ENCODE assay signal across 12 cellular contexts in the genomic region with DNA sequence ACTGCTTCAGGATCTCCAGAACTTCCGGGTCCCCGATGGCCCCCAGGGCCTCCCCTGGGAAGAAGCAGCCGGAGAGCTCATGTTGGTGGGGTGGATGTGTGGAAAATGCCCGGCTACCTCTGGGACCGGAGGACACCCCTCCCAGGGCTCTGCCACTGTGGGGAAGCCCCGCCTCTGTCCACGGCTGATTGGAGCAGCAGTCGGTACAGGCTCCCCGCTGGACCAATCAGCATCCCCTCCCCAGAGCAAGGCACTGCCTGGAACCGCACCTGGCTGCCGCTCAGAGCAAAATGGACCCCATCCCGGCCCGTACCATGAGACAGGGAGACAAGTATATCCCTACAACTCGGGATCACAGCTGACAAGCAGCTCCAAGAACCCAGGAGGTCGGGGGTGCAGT. TPM values are rescaled to one million over a fixed set of nuclear protein-coding genes. Genes with fewer than 3 reads are reported as not detected.
DNase-seq lines count a peak whose midpoint lies in the region; ATAC-seq and TF ChIP-seq lines count a peak whose summit lies in the region.
"Had no signal": no experiment of that assay in that cellular context is flagged by ENCODE, and none has a peak within 500 bp of the region (broad histone marks: within the 10 kb centered on the region; RNA-seq: fewer than 3 reads in every experiment).

No MANE protein-coding gene starts in this region.

- ATAC-seq in DND-41 (ENCODE audit: insufficient read depth, low read depth): peak; percentile 90

- H3K9ac ChIP-seq in DND-41 (ENCODE audit: low read depth, low read length): peak overlapping the region; percentile 72
- H3K9ac ChIP-seq: GM23248 had no signal

- H3K4me1 ChIP-seq in DND-41 (ENCODE audit: insufficient read depth, low read length): peaks cover 63% of the 10 kb centered on the region

- H4K20me1 ChIP-seq in DND-41 (ENCODE audit: insufficient read depth, low read length): peaks cover 7% of the 10 kb centered on the region; the same call in 1 of the 2 replicates

- peak overlapping the region; percentile 71 for H2AFZ ChIP-seq in DND-41 (ENCODE audit: low read depth, low read length)
- H2AFZ ChIP-seq: GM23248 had no signal

- peak overlapping the region; percentile 18 to 64; a peak in 3 of 4 replicates for H3K4me3 ChIP-seq in DND-41 (ENCODE audit: low read depth in 1 of 2, low read length in 2 of 2)
- H3K4me3 ChIP-seq: GM23248 had no signal

- no peak for TF ChIP-seq CTCF in DND-41 (IDR thresholded peaks at IDR 0.05; ENCODE audit: borderline replicate concordance, extremely low read depth, low read length, poor library complexity, severe bottlenecking)

- peak; percentile 94 for DNase-seq in DND-41
- DNase-seq in NCI-H226: peak; percentile 22
- peak in 56 of 58 donors; percentile 15 to 98 (median 82) for DNase-seq in anterior cingulate cortex (lab: John Stamatoyannopoulos, UW)
- DNase-seq in occipital lobe (lab: John Stamatoyannopoulos, UW): peak; percentile 86
- no peak for DNase-seq in mucosa of gallbladder (ENCODE audit: low spot score)
- DNase-seq in activated gamma-delta T cell treated with Interleukin-2 at 50 U/mL for 16 hours: no peak
- DNase-seq in NAMALWA (ENCODE audit: low spot score): no peak
- DNase-seq in NCI-H146 treated with DMSO at 0.1 percent for 48 hours (lab: John Stamatoyannopoulos, UW; ENCODE audit: unreplicated experiment): no peak
- DNase-seq: GM23248, KG1, SIG-M5 had no signal

- peak overlapping the region; percentile 97 for H3K27ac ChIP-seq in DND-41 (ENCODE audit: low read length)
- H3K27ac ChIP-seq: GM23248 had no signal

- H3K4me2 ChIP-seq in DND-41 (ENCODE audit: insufficient read depth, low read length): peak overlapping the region; percentile 86

- H3K27me3 ChIP-seq in DND-41 (ENCODE audit: insufficient read depth, low read length, poor library complexity): no peaks in the 10 kb centered on the region

- peaks cover 67% of the 10 kb centered on the region for H3K36me3 ChIP-seq in DND-41 (ENCODE audit: insufficient read depth, low read length)

- H3K79me2 ChIP-seq in DND-41 (ENCODE audit: insufficient read depth, low read length): peaks cover 46% of the 10 kb centered on the region

- no peaks in the 10 kb centered on the region for H3K9me3 ChIP-seq in DND-41 (ENCODE audit: insufficient read depth, low read length, severe bottlenecking)

RNA-seq across cellular contexts. Expression of gene DOHH, which starts 6.4 kb away (rescaled TPM):
- total RNA-seq in occipital lobe (10.6 TPM), mucosa of gallbladder (11.6 TPM)

RNA-seq across cellular contexts. Expression of gene SMIM44, which starts 10.8 kb away (rescaled TPM):
- total RNA-seq in occipital lobe (not detected), mucosa of gallbladder (3.7 TPM)
- total RNA-seq: astrocyte, GM23248 had no signal

RNA-seq across cellular contexts. Expression of gene FZR1, which starts 12.1 kb away (rescaled TPM):
- 42.0 TPM for total RNA-seq in occipital lobe
- 84.7 TPM for total RNA-seq in mucosa of gallbladder

RNA-seq across cellular contexts. Expression of gene SMIM24, which starts 13.7 kb away (rescaled TPM):
- total RNA-seq in occipital lobe (not detected), mucosa of gallbladder (712 TPM)
- total RNA-seq: astrocyte, GM23248 had no signal

RNA-seq across cellular contexts. Expression of gene TEKTIP1, which starts 44.9 kb away (rescaled TPM):
- total RNA-seq in occipital lobe (not detected), mucosa of gallbladder (10.3 TPM)
- total RNA-seq: GM23248 had no signal

Comparison
In these comparisons a context has a peak if more than half of its experiments do, and no peak if none do; other contexts are left out.
1. DNase-seq: peak in DND-41 (single experiment), NCI-H226 (single experiment), anterior cingulate cortex (56 of 58) and occipital lobe (single experiment); none in mucosa of gallbladder (single experiment), activated gamma-delta T cell treated with Interleukin-2 at 50 U/mL for 16 hours (single experiment), NAMALWA (single experiment) and NCI-H146 treated with DMSO at 0.1 percent for 48 hours (single experiment).